ENCODE assay signal across 1 cellular context in genomic region chr18:26710460-26711096, GRCh38.
TF ChIP-seq lines count a peak whose summit lies in the region.

No MANE protein-coding gene starts in this region.

TF ChIP-seq in GM12878, 131 proteins besides CTCF, POLR2A, EP300 and RAD21 (continued from another document):
- no peak for TF ChIP-seq PBX3 (IDR thresholded peaks at IDR 0.05; ENCODE audit: insufficient replicate concordance, low read depth, low read length)
- no peak for TF ChIP-seq CBX3 (IDR thresholded peaks at IDR 0.05; ENCODE audit: borderline replicate concordance, low read depth)
- TF ChIP-seq BCLAF1 (IDR thresholded peaks at IDR 0.05), result no peak
- no peak for TF ChIP-seq NFYA (IDR thresholded peaks at IDR 0.05; ENCODE audit: borderline replicate concordance, low read depth, low read length)
- no peak for TF ChIP-seq MYC (IDR thresholded peaks at IDR 0.05; ENCODE audit: insufficient read depth, insufficient read length, insufficient replicate concordance, low read length, severe bottlenecking)
- no peak for TF ChIP-seq HSF1 (IDR thresholded peaks at IDR 0.05; ENCODE audit: low read depth, low read length)
- no peak for TF ChIP-seq SUZ12 (IDR thresholded peaks at IDR 0.05; ENCODE audit: unreplicated experiment)
- TF ChIP-seq ZNF384 (IDR thresholded peaks at IDR 0.05; ENCODE audit: borderline replicate concordance, low read depth, low read length), result no peak
- TF ChIP-seq SKIL (IDR thresholded peaks at IDR 0.05; ENCODE audit: low read depth, poor library complexity, severe bottlenecking), result peak; percentile 96
- TF ChIP-seq MEF2A (IDR thresholded peaks at IDR 0.05; ENCODE audit: insufficient read depth, low read depth, low read length), result no peak
- TF ChIP-seq ZNF24 (IDR thresholded peaks at IDR 0.05), result no peak
- no peak for TF ChIP-seq FOXM1 (IDR thresholded peaks at IDR 0.05; ENCODE audit: low read depth, low read length)
- TF ChIP-seq EZH2 (IDR thresholded peaks at IDR 0.05; ENCODE audit: borderline replicate concordance, control insufficient read depth, low read depth, low read length), result no peak
- TF ChIP-seq USF1 (IDR thresholded peaks at IDR 0.05; ENCODE audit: borderline replicate concordance, extremely low read length, insufficient read depth, low read depth, low read length), result no peak
- 0 out of 2 replicates have a peak, but pooled peaks have one; percentile 13 for TF ChIP-seq ZNF217 (IDR thresholded peaks at IDR 0.05)
- no peak for TF ChIP-seq E4F1 (IDR thresholded peaks at IDR 0.05; ENCODE audit: borderline replicate concordance, partially characterized antibody)
- TF ChIP-seq E2F4 (IDR thresholded peaks at IDR 0.05; ENCODE audit: low read depth, low read length), result no peak
- no peak for TF ChIP-seq HDAC6 (IDR thresholded peaks at IDR 0.05; ENCODE audit: unreplicated experiment)
- TF ChIP-seq E2F8 (IDR thresholded peaks at IDR 0.05; ENCODE audit: low read depth, partially characterized antibody), result no peak
- peak; percentile 85 for TF ChIP-seq MLLT1 (IDR thresholded peaks at IDR 0.05)
- TF ChIP-seq ZNF622 (IDR thresholded peaks at IDR 0.05), result no peak
- 0 out of 2 replicates have a peak, but pooled peaks have one; percentile 50 for TF ChIP-seq PKNOX1 (IDR thresholded peaks at IDR 0.05)
- TF ChIP-seq RAD51 (IDR thresholded peaks at IDR 0.05), result peak; percentile 70; the same call in 1 of the 2 replicates
- TF ChIP-seq SMAD5 (IDR thresholded peaks at IDR 0.05; ENCODE audit: low read depth), result no peak
- TF ChIP-seq POU2F2 (IDR thresholded peaks at IDR 0.05; ENCODE audit: borderline replicate concordance, low read depth, low read length), result no peak
- no peak for TF ChIP-seq IRF5 (IDR thresholded peaks at IDR 0.05; ENCODE audit: borderline replicate concordance)
- peak; percentile 76 for TF ChIP-seq MEF2B (IDR thresholded peaks at IDR 0.05; ENCODE audit: partially characterized antibody, poor library complexity, severe bottlenecking)
- no peak for TF ChIP-seq SREBF2 (IDR thresholded peaks at IDR 0.05; ENCODE audit: low read length)
TF ChIP-seq in GM12878: peak in this region for 40.
